Comparison of ENCODE assay signal across 8 cellular contexts in the genomic region with DNA sequence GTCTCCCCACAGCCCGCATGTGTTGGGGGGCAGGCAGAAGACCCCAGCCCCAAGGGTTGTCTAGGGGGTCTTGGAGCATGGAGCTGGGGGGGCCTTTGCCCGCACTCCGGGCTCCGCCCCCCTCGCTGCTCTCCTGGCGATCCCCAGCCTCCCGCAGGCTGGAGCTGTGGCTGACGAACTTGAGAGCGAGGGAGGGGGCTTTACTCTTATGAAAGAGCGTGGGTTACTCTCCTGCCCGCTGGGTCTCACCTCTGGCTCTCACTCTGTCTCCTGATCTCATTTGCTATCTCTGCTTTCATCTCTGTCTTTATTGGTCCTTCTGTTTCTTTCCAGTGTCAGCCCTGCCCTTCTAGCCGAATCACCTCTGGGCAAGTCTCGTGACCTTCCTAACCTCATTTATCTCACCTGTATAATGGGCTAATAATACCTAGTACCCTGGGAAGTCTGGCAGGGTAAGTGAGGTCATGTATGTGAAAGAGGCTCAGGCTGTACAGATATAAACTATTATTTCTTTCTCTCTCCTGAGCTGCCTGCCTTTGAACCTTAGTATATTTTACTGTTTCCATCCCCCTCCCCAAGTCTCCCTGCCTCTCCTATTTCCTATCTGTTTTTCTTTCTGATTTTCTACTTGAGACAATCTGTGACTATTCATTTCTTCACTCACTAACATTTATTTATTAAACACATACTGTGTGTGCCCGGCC.
DNase-seq lines count a peak whose midpoint lies in the region; ATAC-seq lines count a peak whose summit lies in the region.

No MANE protein-coding gene starts in this region.

- H3K9me3 Mint-ChIP-seq in stimulated activated naive CD8-positive, alpha-beta T cell treated with anti-CD3 and anti-CD28 coated beads, Interleukin-15, amount 100 ng/mL, for 72 hours, result no peaks in the 10 kb centered on the region

- peak overlapping the region; percentile 89 for H3K9ac ChIP-seq in adipocyte (ENCODE audit: low read length)

- H3K36me3 ChIP-seq in adipocyte (ENCODE audit: control insufficient read depth, insufficient read depth, low read length, severe bottlenecking), result peaks cover 14% of the 10 kb centered on the region

- H3K4me1 ChIP-seq in adipocyte (ENCODE audit: control insufficient read depth, insufficient read depth, low read length), result peaks cover 22% of the 10 kb centered on the region

- H3K27ac Mint-ChIP-seq in stimulated activated naive CD8-positive, alpha-beta T cell treated with anti-CD3 and anti-CD28 coated beads, Interleukin-15, amount 100 ng/mL, for 72 hours, result peak overlapping the region in 1 of 2 donors; percentile 0

- peak overlapping the region; percentile 78 to 85 for H3K4me3 Mint-ChIP-seq in stimulated activated naive CD8-positive, alpha-beta T cell treated with anti-CD3 and anti-CD28 coated beads, Interleukin-15, amount 100 ng/mL, for 72 hours

- peak; percentile 31 for ATAC-seq in stimulated activated naive CD8-positive, alpha-beta T cell treated with anti-CD3 and anti-CD28 coated beads, Interleukin-15, amount 100 ng/mL, for 72 hours
- no peak for ATAC-seq in GM21786 (IDR thresholded peaks at IDR 0.05; ENCODE audit: unreplicated experiment)

- no peaks in the 10 kb centered on the region for H3K9me3 ChIP-seq in adipocyte (ENCODE audit: control insufficient read depth, low read length)

- H3K27me3 ChIP-seq in adipocyte (replicated peaks; ENCODE audit: control insufficient read depth, insufficient read depth, low read length), result no peaks in the 10 kb centered on the region

- H3K27me3 Mint-ChIP-seq in stimulated activated naive CD8-positive, alpha-beta T cell treated with anti-CD3 and anti-CD28 coated beads, Interleukin-15, amount 100 ng/mL, for 72 hours, result no peaks in the 10 kb centered on the region

- peaks cover 52% of the 10 kb centered on the region for H3K4me1 Mint-ChIP-seq in stimulated activated naive CD8-positive, alpha-beta T cell treated with anti-CD3 and anti-CD28 coated beads, Interleukin-15, amount 100 ng/mL, for 72 hours

- peak overlapping the region; percentile 96 for H3K4me3 ChIP-seq in adipocyte (ENCODE audit: low read length)

- peak; percentile 73 for DNase-seq in activated effector memory CD4-positive, alpha-beta T cell treated with anti-CD3 and anti-CD28 coated beads, Interleukin-2, amount 50 U/mL, for 16 hours
- no peak for DNase-seq in activated effector memory CD4-positive, alpha-beta T cell treated with Interleukin-2 at 50 U/mL for 16 hours
- DNase-seq in NCI-H1092 treated with DMSO at 0.1 percent for 48 hours (lab: John Stamatoyannopoulos, UW) (peak; percentile 65), adipocyte (ENCODE audit: low read depth) (peak; percentile 72), iris pigment epithelial cell (ENCODE audit: low read depth) (peak; percentile 45), epidermal melanocyte (ENCODE audit: insufficient read length, low spot score) (no peak)
- peak in 1 of 2 donors; percentile 52 for DNase-seq in stimulated activated naive CD8-positive, alpha-beta T cell treated with anti-CD3 and anti-CD28 coated beads, Interleukin-15, amount 100 ng/mL, for 72 hours

Comparison
In these comparisons a context has a peak if more than half of its experiments do, and no peak if none do; other contexts are left out.
1. DNase-seq: peak in activated effector memory CD4-positive, alpha-beta T cell treated with anti-CD3 and anti-CD28 coated beads, Interleukin-2, amount 50 U/mL, for 16 hours (single experiment), NCI-H1092 treated with DMSO at 0.1 percent for 48 hours (single experiment), adipocyte (single experiment) and iris pigment epithelial cell (single experiment); none in activated effector memory CD4-positive, alpha-beta T cell treated with Interleukin-2 at 50 U/mL for 16 hours (single experiment) and epidermal melanocyte (single experiment).